In genomic region chr6:18263561-18264337, GRCh38 we compare ENCODE assay signal across 1 cellular context.
TF ChIP-seq lines count a peak whose summit lies in the region.

No MANE protein-coding gene starts in this region.

TF ChIP-seq in H1, 55 proteins besides CTCF, POLR2A, EP300 and RAD21:
- 0 out of 2 replicates have a peak, but pooled peaks have one; percentile 15 for TF ChIP-seq TBP (IDR thresholded peaks at IDR 0.05; ENCODE audit: low read depth, low read length)
- TF ChIP-seq RBBP5 (IDR thresholded peaks at IDR 0.05; ENCODE audit: borderline replicate concordance, low read depth, low read length) = peak; percentile 76; the same call in 1 of the 2 replicates
- no peak; the same call in 1 of the 2 replicates for TF ChIP-seq MAX (IDR thresholded peaks at IDR 0.05)
- peak; percentile 44; the same call in 1 of the 2 replicates for TF ChIP-seq YY1 (IDR thresholded peaks at IDR 0.05; ENCODE audit: low read depth, low read length)
- TF ChIP-seq TAF7 (optimal IDR thresholded peaks at IDR 0.05; ENCODE audit: borderline replicate concordance, low read depth, low read length) = peak; percentile 18
- peak; percentile 28 for TF ChIP-seq KDM4A (IDR thresholded peaks at IDR 0.05; ENCODE audit: low read depth, low read length, severe bottlenecking)
- no peak for TF ChIP-seq CHD7 (IDR thresholded peaks at IDR 0.05; ENCODE audit: insufficient replicate concordance, low read length)
- peak; percentile 61 for TF ChIP-seq POLR2AphosphoS5 (IDR thresholded peaks at IDR 0.05; ENCODE audit: low read depth, low read length)
- no peak for TF ChIP-seq SP1 (IDR thresholded peaks at IDR 0.05; ENCODE audit: low read depth, low read length)
- TF ChIP-seq RFX5 (IDR thresholded peaks at IDR 0.05; ENCODE audit: borderline replicate concordance, low read depth, low read length) = no peak
